In genomic region chrX:139209342-139209741, GRCh38 we compare ENCODE assay signal across 1 cellular context.
TF ChIP-seq lines count a peak whose summit lies in the region.

No MANE protein-coding gene starts in this region.

TF ChIP-seq in K562, 482 proteins besides CTCF, POLR2A, EP300 and RAD21 (continued from another document and continues in another):
- TF ChIP-seq RERE (CRISPR knock-in tag; IDR thresholded peaks at IDR 0.05; ENCODE audit: borderline replicate concordance), result no peak
- no peak for TF ChIP-seq EZH2 (IDR thresholded peaks at IDR 0.05; ENCODE audit: borderline replicate concordance, low read depth, low read length)
- TF ChIP-seq BCOR (IDR thresholded peaks at IDR 0.05), result no peak
- no peak for TF ChIP-seq ZNF766 (CRISPR knock-in tag; conservative IDR thresholded peaks at IDR 0.05)
- no peak for TF ChIP-seq TARDBP (IDR thresholded peaks at IDR 0.05)
- TF ChIP-seq NR4A1 (CRISPR knock-in tag; IDR thresholded peaks at IDR 0.05), result no peak
- TF ChIP-seq NR4A1 (tag; IDR thresholded peaks at IDR 0.05), result peak; percentile 88
- no peak for TF ChIP-seq MTF1 (CRISPR knock-in tag; IDR thresholded peaks at IDR 0.05; ENCODE audit: borderline replicate concordance)
- no peak for TF ChIP-seq ILK (tag; IDR thresholded peaks at IDR 0.05; ENCODE audit: borderline replicate concordance, low read depth)
- TF ChIP-seq SNIP1 (IDR thresholded peaks at IDR 0.05; ENCODE audit: low read depth), result no peak
- no peak for TF ChIP-seq SUPT5H (IDR thresholded peaks at IDR 0.05)
- TF ChIP-seq ZNF311 (CRISPR knock-in tag; IDR thresholded peaks at IDR 0.05), result no peak
- TF ChIP-seq CEBPG (CRISPR knock-in tag; IDR thresholded peaks at IDR 0.05), result no peak
- TF ChIP-seq CEBPG (tag; conservative IDR thresholded peaks at IDR 0.05 in 1 of 2, IDR thresholded peaks at IDR 0.05 in 1 of 2), result no peak
- no peak for TF ChIP-seq DACH1 (IDR thresholded peaks at IDR 0.05; ENCODE audit: partially characterized antibody)
- no peak for TF ChIP-seq HDAC6 (IDR thresholded peaks at IDR 0.05; ENCODE audit: low read depth, low read length)
- no peak for TF ChIP-seq NCOA1 (IDR thresholded peaks at IDR 0.05; ENCODE audit: low read depth)
- no peak for TF ChIP-seq CBFB (CRISPR knock-in tag; IDR thresholded peaks at IDR 0.05)
- no peak for TF ChIP-seq ZNF253 (CRISPR knock-in tag; conservative IDR thresholded peaks at IDR 0.05)
- no peak for TF ChIP-seq XRCC5 (IDR thresholded peaks at IDR 0.05; ENCODE audit: low read depth, low read length)
- TF ChIP-seq ZNF76 (CRISPR knock-in tag; IDR thresholded peaks at IDR 0.05; ENCODE audit: borderline replicate concordance), result no peak
- TF ChIP-seq TAF7 (tag; IDR thresholded peaks at IDR 0.05), result no peak
- TF ChIP-seq ATF1 (CRISPR knock-in tag; IDR thresholded peaks at IDR 0.05), result no peak
- TF ChIP-seq ATF1 (tag; IDR thresholded peaks at IDR 0.05), result no peak
- TF ChIP-seq MECOM (CRISPR knock-in tag; IDR thresholded peaks at IDR 0.05), result no peak
- peak; percentile 23; the same call in 1 of the 2 replicates for TF ChIP-seq MITF (IDR thresholded peaks at IDR 0.05)
- no peak for TF ChIP-seq KLF1 (tag; IDR thresholded peaks at IDR 0.05)
- TF ChIP-seq L3MBTL2 (IDR thresholded peaks at IDR 0.05), result peak; percentile 81
- TF ChIP-seq CBX2 (IDR thresholded peaks at IDR 0.05; ENCODE audit: insufficient read depth, low read length, poor library complexity, severe bottlenecking), result no peak
- TF ChIP-seq ZNF175 (CRISPR knock-in tag; IDR thresholded peaks at IDR 0.05; ENCODE audit: low read depth), result 0 out of 2 replicates have a peak, but pooled peaks have one; percentile 25
- TF ChIP-seq ZNF143 (CRISPR knock-in tag; IDR thresholded peaks at IDR 0.05), result no peak
- TF ChIP-seq DEAF1 (CRISPR knock-in tag; IDR thresholded peaks at IDR 0.05), result no peak
- TF ChIP-seq CBX3 (IDR thresholded peaks at IDR 0.05; ENCODE audit: borderline replicate concordance in 1 of 2, low read length in 2 of 2), result no peak
- TF ChIP-seq MXI1 (IDR thresholded peaks at IDR 0.05; ENCODE audit: low read depth, low read length), result no peak
- TF ChIP-seq PHTF2 (CRISPR knock-in tag; IDR thresholded peaks at IDR 0.05), result no peak
- no peak for TF ChIP-seq CREM (IDR thresholded peaks at IDR 0.05; ENCODE audit: low read depth)
- TF ChIP-seq SIX5 (IDR thresholded peaks at IDR 0.05; ENCODE audit: borderline replicate concordance in 1 of 2, insufficient read depth in 1 of 2, low read depth in 1 of 2, low read length in 2 of 2), result no peak
- TF ChIP-seq XRCC3 (IDR thresholded peaks at IDR 0.05), result no peak
- TF ChIP-seq ZFX (CRISPR knock-in tag; IDR thresholded peaks at IDR 0.05), result no peak
- no peak for TF ChIP-seq ZC3H4 (CRISPR knock-in tag; IDR thresholded peaks at IDR 0.05; ENCODE audit: borderline replicate concordance)
- TF ChIP-seq SAFB2 (IDR thresholded peaks at IDR 0.05; ENCODE audit: borderline replicate concordance, low read depth, low read length, severe bottlenecking), result no peak
- no peak for TF ChIP-seq ZNF717 (CRISPR knock-in tag; IDR thresholded peaks at IDR 0.05)
- TF ChIP-seq ZNF280A (IDR thresholded peaks at IDR 0.05; ENCODE audit: low read depth, partially characterized antibody), result no peak
- TF ChIP-seq UBTF (IDR thresholded peaks at IDR 0.05; ENCODE audit: borderline replicate concordance in 1 of 2, low read depth in 2 of 2, low read length in 2 of 2), result no peak
- no peak for TF ChIP-seq RUNX1 (IDR thresholded peaks at IDR 0.05; ENCODE audit: low read depth)
- no peak for TF ChIP-seq MTA3 (IDR thresholded peaks at IDR 0.05; ENCODE audit: borderline replicate concordance)
- TF ChIP-seq DMBX1 (CRISPR knock-in tag; IDR thresholded peaks at IDR 0.05; ENCODE audit: borderline replicate concordance), result peak; percentile 84; the same call in 1 of the 2 replicates
- no peak for TF ChIP-seq IRF9 (tag; IDR thresholded peaks at IDR 0.05)
- TF ChIP-seq KAT7 (CRISPR knock-in tag; IDR thresholded peaks at IDR 0.05; ENCODE audit: borderline replicate concordance), result no peak
- no peak for TF ChIP-seq FOXM1 (IDR thresholded peaks at IDR 0.05; ENCODE audit: low read depth)
- TF ChIP-seq FOXM1 (CRISPR knock-in tag; IDR thresholded peaks at IDR 0.05; ENCODE audit: low read depth), result no peak
- 0 out of 2 replicates have a peak, but pooled peaks have one; percentile 10 for TF ChIP-seq RAD51 (IDR thresholded peaks at IDR 0.05; ENCODE audit: borderline replicate concordance, low read depth)
- no peak for TF ChIP-seq TCF3 (CRISPR knock-in tag; IDR thresholded peaks at IDR 0.05)
- no peak for TF ChIP-seq RREB1 (CRISPR knock-in tag; IDR thresholded peaks at IDR 0.05)
- no peak for TF ChIP-seq SMARCA4 (IDR thresholded peaks at IDR 0.05)
